Comparison of ENCODE assay signal across 8 cellular contexts in the genomic region with DNA sequence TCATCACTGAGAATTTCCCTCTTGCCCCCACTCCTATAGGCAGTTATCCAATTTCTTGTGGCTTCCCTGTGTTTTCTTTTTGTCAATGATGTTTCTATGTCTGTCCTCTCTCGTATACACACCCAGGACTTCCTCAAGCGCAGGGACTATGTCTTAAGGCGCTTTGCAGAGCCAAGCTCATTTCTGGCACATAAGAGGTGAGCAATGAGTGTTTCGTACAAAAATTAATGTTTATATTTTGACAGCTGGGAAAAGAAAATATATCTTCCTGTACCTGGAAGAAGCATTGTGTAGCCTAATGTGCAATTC. TPM values are rescaled to one million over a fixed set of nuclear protein-coding genes. Genes with fewer than 3 reads are reported as not detected.
DNase-seq lines count a peak whose midpoint lies in the region; ATAC-seq, FAIRE-seq and TF ChIP-seq lines count a peak whose summit lies in the region.

No MANE protein-coding gene starts in this region.

- POLR2A ChIA-PET in activated CD4-positive, alpha-beta memory T cell treated with anti-CD3 and anti-CD28 coated beads, Interleukin-2, amount 10 ng/mL, durations not matched to agents 7 days and 5 days (lab: Charles Lee): interaction anchor here (0.6 to 6.2 kb wide), 20 partner anchors 8 to 371 kb away, joined by 3 to 178 read pairs (median 8); a partner anchor contains a TSS

- peak overlapping the region in 9 of 10 donors; percentile 95 to 99 (median 96) for H3K27ac ChIP-seq in heart right ventricle
- H3K27ac ChIP-seq in stomach: peak overlapping the region in 4 of 5 donors; percentile 98 to 99 (median 98)

- DNase-seq in heart right ventricle (no peak), Right ventricle myocardium inferior (ENCODE audit: missing footprints) (no peak), stomach (no peak), ureter (ENCODE audit: low spot score) (no peak), GM19239 (ENCODE audit: insufficient read length, low spot score) (no peak)
- peak; percentile 25 for DNase-seq in activated CD4-positive, alpha-beta memory T cell treated with anti-CD3 and anti-CD28 coated beads, Interleukin-2, amount 10 ng/mL, durations not matched to agents 7 days and 5 days

- peak overlapping the region; percentile 96 for H3K4me3 Mint-ChIP-seq in activated CD4-positive, alpha-beta memory T cell treated with anti-CD3 and anti-CD28 coated beads, Interleukin-2, amount 10 ng/mL, durations not matched to agents 7 days and 5 days

- H3K4me1 Mint-ChIP-seq in activated CD4-positive, alpha-beta memory T cell treated with anti-CD3 and anti-CD28 coated beads, Interleukin-2, amount 10 ng/mL, durations not matched to agents 7 days and 5 days: peaks cover 57% of the 10 kb centered on the region

- H3K9me3 Mint-ChIP-seq in activated CD4-positive, alpha-beta memory T cell treated with anti-CD3 and anti-CD28 coated beads, Interleukin-2, amount 10 ng/mL, durations not matched to agents 7 days and 5 days: no peaks in the 10 kb centered on the region

- TF ChIP-seq POLR2A in stomach (IDR thresholded peaks at IDR 0.05): no peak

- intact Hi-C loops in heart right ventricle (cut with DNase I): loop anchor here in 4 of 10 donors (5.0 to 10.0 kb wide), 4 partner anchors 42 to 67 kb away; a partner anchor contains a TSS
- intact Hi-C loops in Right ventricle myocardium inferior (cut with DNase I): loop anchor here (1.0 to 5.0 kb wide), 2 partner anchors 52 to 732 kb away; a partner anchor contains a TSS
- intact Hi-C loops in stomach (cut with DNase I; ENCODE audit: low total_unique reads): no loop called here

- H3K4me3 ChIP-seq in heart right ventricle (peak overlapping the region; percentile 67 to 99 (median 92)), iPS-15b (ENCODE audit: low read depth, low read length) (peak overlapping the region; percentile 91), stomach (peak overlapping the region; percentile 69 to 98 (median 93))

- no peak for FAIRE-seq in GM19239 (lab: Jason Lieb, UNC)

- no peaks in the 10 kb centered on the region for H3K27me3 Mint-ChIP-seq in activated CD4-positive, alpha-beta memory T cell treated with anti-CD3 and anti-CD28 coated beads, Interleukin-2, amount 10 ng/mL, durations not matched to agents 7 days and 5 days

- WGBS in heart right ventricle, 2 donors: 3 to 7% methylated on average over 4 of the region's 4 CpGs
- WGBS in stomach, 5 donors: 0 to 3% (median 1%) methylated on average over 4 of the region's 4 CpGs

- ATAC-seq in heart right ventricle: no peak
- ATAC-seq in Right ventricle myocardium inferior: no peak
- no peak for ATAC-seq in HG03460 (IDR thresholded peaks at IDR 0.05; ENCODE audit: unreplicated experiment)

- TF ChIP-seq CTCF in heart right ventricle (IDR thresholded peaks at IDR 0.05): no peak
- TF ChIP-seq CTCF in stomach (IDR thresholded peaks at IDR 0.05): no peak

- peak overlapping the region; percentile 99 for H3K27ac Mint-ChIP-seq in activated CD4-positive, alpha-beta memory T cell treated with anti-CD3 and anti-CD28 coated beads, Interleukin-2, amount 10 ng/mL, durations not matched to agents 7 days and 5 days

- no peaks in the 10 kb centered on the region for H3K9me3 ChIP-seq in heart right ventricle
- H3K9me3 ChIP-seq in iPS-15b (ENCODE audit: control insufficient read depth, insufficient read depth, low read length): no peaks in the 10 kb centered on the region
- no peaks in the 10 kb centered on the region for H3K9me3 ChIP-seq in stomach

- CTCF ChIA-PET in activated CD4-positive, alpha-beta memory T cell treated with anti-CD3 and anti-CD28 coated beads, Interleukin-2, amount 10 ng/mL, durations not matched to agents 7 days and 5 days (lab: Charles Lee): interaction anchor here (1.7 to 4.3 kb wide), 4 partner anchors 9 to 77 kb away, joined by 5 to 29 read pairs (median 12); a partner anchor contains a TSS

- peaks cover 54% of the 10 kb centered on the region for H3K36me3 Mint-ChIP-seq in activated CD4-positive, alpha-beta memory T cell treated with anti-CD3 and anti-CD28 coated beads, Interleukin-2, amount 10 ng/mL, durations not matched to agents 7 days and 5 days (ENCODE audit: low read depth)

- H3K36me3 ChIP-seq in heart right ventricle: peaks cover 0 to 47% (median 0%) of the 10 kb centered on the region in 9 donors
- H3K36me3 ChIP-seq in iPS-15b (ENCODE audit: control insufficient read depth, insufficient read depth, low read length): no peaks in the 10 kb centered on the region
- H3K36me3 ChIP-seq in stomach: peaks cover 5 to 28% (median 21%) of the 10 kb centered on the region in 4 donors

- H3K4me1 ChIP-seq in heart right ventricle (peaks cover 0 to 74% (median 65%) of the 10 kb centered on the region in 9 donors), iPS-15b (ENCODE audit: control insufficient read depth, insufficient read depth, low read length) (no peaks in the 10 kb centered on the region), stomach (peaks cover 43 to 81% (median 60%) of the 10 kb centered on the region in 4 donors)

- no peak for TF ChIP-seq EP300 in stomach (IDR thresholded peaks at IDR 0.05)

- peak overlapping the region; percentile 89 for H3K9ac ChIP-seq in iPS-15b (ENCODE audit: low read depth, low read length)

- no peaks in the 10 kb centered on the region for H3K27me3 ChIP-seq in heart right ventricle
- H3K27me3 ChIP-seq in iPS-15b (ENCODE audit: control insufficient read depth, insufficient read depth, low read length): no peaks in the 10 kb centered on the region
- H3K27me3 ChIP-seq in stomach: no peaks in the 10 kb centered on the region

RNA-seq across cellular contexts. Expression of a gene that starts 1.0 kb away (rescaled TPM):
- total RNA-seq in heart right ventricle: 10 to 100 TPM; 54.8 to 69.9 (median 65.0) TPM
- polyA plus RNA-seq in heart right ventricle: 10 to 100 TPM; 27.7 to 56.4 TPM
- total RNA-seq in Right ventricle myocardium inferior: 45.9 TPM
- total RNA-seq in activated CD4-positive, alpha-beta memory T cell treated with anti-CD3 and anti-CD28 coated beads, Interleukin-2, amount 10 ng/mL, durations not matched to agents 7 days and 5 days: 100 to 1,000 TPM; 113 to 118 TPM
- total RNA-seq in stomach: 100 to 1,000 TPM; 182 to 346 (median 205) TPM
- 10 to 100 TPM; 42.7 to 59.9 (median 52.7) TPM for polyA plus RNA-seq in stomach
- total RNA-seq in ureter: 185 TPM

RNA-seq across cellular contexts. Expression of a gene that starts 1.5 kb away (rescaled TPM):
- total RNA-seq in heart right ventricle (100 to 1,000 TPM in 3 of 10 donors, 10 to 100 TPM in 7; 76.7 to 153 (median 90.6) TPM), Right ventricle myocardium inferior (90.5 TPM), stomach (100 to 1,000 TPM in 2 of 5 donors, 10 to 100 TPM in 3; 38.8 to 139 (median 69.4) TPM), ureter (94.9 TPM)
- polyA plus RNA-seq in heart right ventricle (10 to 100 TPM; 32.0 to 86.7 TPM), stomach (10 to 100 TPM; 11.5 to 34.6 (median 18.5) TPM)
- total RNA-seq in activated CD4-positive, alpha-beta memory T cell treated with anti-CD3 and anti-CD28 coated beads, Interleukin-2, amount 10 ng/mL, durations not matched to agents 7 days and 5 days: 10 to 100 TPM; 56.7 to 57.9 TPM

RNA-seq across cellular contexts. Expression of a gene that starts 33.3 kb away (rescaled TPM):
- 10 to 100 TPM; 12.2 to 19.0 (median 17.7) TPM for total RNA-seq in heart right ventricle
- polyA plus RNA-seq in heart right ventricle: 10 to 100 TPM; 15.7 to 30.0 TPM
- 13.3 TPM for total RNA-seq in Right ventricle myocardium inferior
- 10 to 100 TPM; 53.1 to 59.4 TPM for total RNA-seq in activated CD4-positive, alpha-beta memory T cell treated with anti-CD3 and anti-CD28 coated beads, Interleukin-2, amount 10 ng/mL, durations not matched to agents 7 days and 5 days
- total RNA-seq in stomach: 10 to 100 TPM; 15.8 to 56.2 (median 31.3) TPM
- 10 to 100 TPM in 2 of 3 donors, 1 to 10 TPM in 1; 9.8 to 17.7 (median 12.6) TPM for polyA plus RNA-seq in stomach
- 58.6 TPM for total RNA-seq in ureter

RNA-seq across cellular contexts. Expression of a gene that starts 52.3 kb away (rescaled TPM):
- total RNA-seq in heart right ventricle (100 to 1,000 TPM in 9 of 10 donors, 10 to 100 TPM in 1; 92.9 to 153 (median 119) TPM), Right ventricle myocardium inferior (145 TPM), stomach (100 to 1,000 TPM in 1 of 5 donors, 10 to 100 TPM in 4; 19.2 to 177 (median 80.1) TPM), ureter (121 TPM)
- polyA plus RNA-seq in heart right ventricle (100 to 1,000 TPM; 161 to 228 TPM), stomach (100 to 1,000 TPM; 151 to 211 (median 153) TPM)
- 100 to 1,000 TPM; 152 to 162 TPM for total RNA-seq in activated CD4-positive, alpha-beta memory T cell treated with anti-CD3 and anti-CD28 coated beads, Interleukin-2, amount 10 ng/mL, durations not matched to agents 7 days and 5 days

RNA-seq across cellular contexts. Expression of a gene that starts 52.5 kb away (rescaled TPM):
- total RNA-seq in heart right ventricle (10 to 100 TPM; 17.5 to 43.0 (median 28.4) TPM), Right ventricle myocardium inferior (34.2 TPM), stomach (10 to 100 TPM in 4 of 5 donors, 1 to 10 TPM in 1; 3.5 to 54.0 (median 38.6) TPM), ureter (56.7 TPM)
- polyA plus RNA-seq in heart right ventricle (10 to 100 TPM; 14.0 to 29.9 TPM), stomach (10 to 100 TPM; 12.2 to 14.4 (median 13.4) TPM)
- 10 to 100 TPM; 38.9 to 43.8 TPM for total RNA-seq in activated CD4-positive, alpha-beta memory T cell treated with anti-CD3 and anti-CD28 coated beads, Interleukin-2, amount 10 ng/mL, durations not matched to agents 7 days and 5 days
